In the genomic region with DNA sequence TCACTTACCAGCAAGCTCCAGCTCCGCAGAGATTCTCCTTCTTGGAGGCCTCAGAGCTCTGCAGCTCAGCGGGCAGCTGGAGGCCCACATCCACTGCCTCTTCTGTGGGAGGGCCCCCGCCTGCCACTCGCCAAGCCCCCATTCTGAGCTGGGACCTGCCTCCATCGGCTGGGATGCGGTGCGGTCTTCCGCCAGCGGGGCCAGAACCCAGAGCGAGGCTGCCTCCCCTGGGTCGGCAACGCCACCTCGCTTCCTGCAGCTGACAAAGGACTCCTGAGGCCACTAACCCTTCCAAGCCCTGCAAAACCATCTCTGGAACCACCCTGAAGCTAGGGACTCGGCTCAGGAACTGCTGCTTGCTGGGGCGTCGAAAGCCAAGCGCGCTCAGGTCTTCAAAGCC, we compare ENCODE assay signal across 32 cellular contexts.
"Had no signal": no experiment of that assay in that cellular context is flagged by ENCODE, and none has a peak within 500 bp of the region (broad histone marks: within the 10 kb centered on the region; RNA-seq: fewer than 3 reads in every experiment).

No MANE protein-coding gene starts in this region.

- H3K4me1 ChIP-seq: left lung, neural progenitor cell, pancreas, prostate gland, stomach, testis, thyroid gland, transverse colon, upper lobe of left lung, vagina had no signal

- H3K27ac Mint-ChIP-seq: immature natural killer cell; mesothelial cell of epicardium; naive B cell; natural killer cell; nephron progenitor cell; neural progenitor cell; stimulated activated naive B cell treated with anti-CD40 and anti-IgM and Interleukin-4, amounts not matched to agents 10 μg/mL and 1 μg/mL and 100 μg/mL, for 72 hours had no signal

- H2AFZ ChIP-seq: hepatocyte, neural progenitor cell had no signal

- H3K4me3 ChIP-seq: hepatocyte, left lung, lung, neural progenitor cell, pancreas, prostate gland, skin epidermis, stomach, testis, thyroid gland, transverse colon, upper lobe of left lung, vagina had no signal

- H3K79me2 ChIP-seq: hepatocyte had no signal

- H3K9ac ChIP-seq: neural progenitor cell had no signal

- H3K27me3 ChIP-seq: neural progenitor cell, pancreas, testis, thyroid gland, upper lobe of left lung, vagina had no signal

- H3K4me1 Mint-ChIP-seq: immature natural killer cell, mesothelial cell of epicardium, neural progenitor cell had no signal

- ATAC-seq: left colon; left lung; natural killer cell; pancreas; right cardiac atrium; sciatic nerve; stimulated activated naive B cell treated with anti-CD40 and anti-IgM and Interleukin-4, amounts not matched to agents 10 μg/mL and 1 μg/mL and 100 μg/mL, for 72 hours; stimulated activated naive CD8-positive, alpha-beta T cell treated with anti-CD3 and anti-CD28 coated beads, Interleukin-15, Interleukin-2, amounts not matched to agents 100 U/mL and 50 U/mL, for 24 hours had no signal

- H3K36me3 ChIP-seq: left lung, neural progenitor cell, pancreas, prostate gland, stomach, thyroid gland, transverse colon, upper lobe of left lung, vagina had no signal

- H3K4me2 ChIP-seq: hepatocyte, neural progenitor cell had no signal

- FAIRE-seq: islet of Langerhans, kidney, pancreas had no signal

- DNase-seq: immature natural killer cell; kidney; left colon; left lung; mesendoderm; naive B cell; natural killer cell; nephron progenitor cell; posterior cingulate gyrus; retina; stimulated activated CD4-positive, alpha-beta T cell treated with anti-CD3 and anti-CD28 coated beads, Interleukin-12 subunit alpha, Interleukin-12 subunit beta, amount 100 ng/mL, for 4 hours; stimulated activated CD4-positive, alpha-beta T cell treated with anti-CD3 and anti-CD28 coated beads, Interleukin-15, amount 100 ng/mL, for 24 hours; stimulated activated CD4-positive, alpha-beta T cell treated with anti-CD3 and anti-CD28 coated beads, Interleukin-2, amount 100 ng/mL, for 24 hours; stimulated activated CD4-positive, alpha-beta T cell treated with anti-CD3 and anti-CD28 coated beads, Interleukin-4, amount 100 ng/mL, for 1 hour; stimulated activated naive B cell treated with anti-CD40 and anti-IgM and Interleukin-4, amounts not matched to agents 10 μg/mL and 1 μg/mL and 100 μg/mL, for 72 hours; stimulated activated naive CD8-positive, alpha-beta T cell treated with anti-CD3 and anti-CD28 coated beads, Interleukin-15, Interleukin-2, amounts not matched to agents 100 U/mL and 50 U/mL, for 24 hours; stomach; testis; thyroid gland; transverse colon; upper lobe of left lung had no signal

- H3K9me3 ChIP-seq: left lung, pancreas, prostate gland, testis, thyroid gland, transverse colon, upper lobe of left lung, vagina had no signal

- H3K27ac ChIP-seq: hepatocyte, left lung, neural progenitor cell, pancreas, prostate gland, skin epidermis, stomach, testis, thyroid gland, transverse colon, upper lobe of left lung, vagina had no signal

- H3K9me3 Mint-ChIP-seq: mesothelial cell of epicardium, natural killer cell, nephron progenitor cell, neural progenitor cell had no signal

- H3K4me3 Mint-ChIP-seq: immature natural killer cell; mesothelial cell of epicardium; naive B cell; natural killer cell; nephron progenitor cell; neural progenitor cell; stimulated activated naive B cell treated with anti-CD40 and anti-IgM and Interleukin-4, amounts not matched to agents 10 μg/mL and 1 μg/mL and 100 μg/mL, for 72 hours had no signal

- H3K36me3 Mint-ChIP-seq: immature natural killer cell; mesothelial cell of epicardium; naive B cell; natural killer cell; neural progenitor cell; stimulated activated naive B cell treated with anti-CD40 and anti-IgM and Interleukin-4, amounts not matched to agents 10 μg/mL and 1 μg/mL and 100 μg/mL, for 72 hours had no signal
